Comparison of ENCODE assay signal across 8 cellular contexts in the genomic region with DNA sequence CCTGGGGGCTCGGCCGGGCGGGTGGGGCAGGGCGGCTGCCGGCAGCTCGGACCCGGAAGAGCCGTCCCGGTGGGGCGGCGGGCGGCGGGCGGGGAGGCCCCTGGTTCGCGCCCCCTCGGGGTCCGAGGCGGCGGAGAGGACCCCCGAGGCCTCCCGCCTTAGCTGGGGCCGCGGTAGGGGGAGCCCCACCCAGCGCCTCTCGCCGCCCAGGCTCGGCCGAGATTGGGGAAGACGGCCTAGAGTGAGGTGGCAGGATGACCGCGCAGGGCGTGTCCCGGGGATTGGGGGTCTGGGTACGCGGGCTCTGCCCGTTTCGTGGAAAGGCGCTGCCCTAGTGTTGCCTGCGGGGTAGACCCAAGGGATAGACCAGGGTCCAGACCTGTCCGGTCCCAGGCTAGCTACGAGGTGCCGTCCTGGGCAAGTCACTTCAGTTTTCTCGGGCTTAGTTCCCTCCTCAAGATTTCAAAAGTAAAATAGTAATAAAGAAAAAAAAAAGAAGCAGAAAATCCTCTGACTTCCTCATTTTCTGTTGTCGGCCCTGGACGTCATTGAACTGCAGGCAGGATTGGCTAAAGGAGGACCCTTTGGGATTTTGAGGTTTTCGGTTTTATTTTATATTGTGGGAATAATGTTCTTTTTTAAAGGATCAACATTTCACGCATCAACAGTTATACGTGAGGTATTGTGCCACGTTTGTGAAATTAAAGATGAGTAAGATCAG.
DNase-seq lines count a peak whose midpoint lies in the region; ATAC-seq and TF ChIP-seq lines count a peak whose summit lies in the region.

No MANE protein-coding gene starts in this region.

- peaks cover 12 to 15% of the 10 kb centered on the region in 2 donors for H3K36me3 ChIP-seq in muscle layer of duodenum (ENCODE audit: control insufficient read depth in 1 of 2, insufficient read depth in 2 of 2, low read length in 2 of 2)

- TF ChIP-seq POLR2A in erythroblast (IDR thresholded peaks at IDR 0.05; ENCODE audit: low read length) = no peak

- peak overlapping the region; percentile 80 to 90 for H3K4me3 ChIP-seq in muscle layer of duodenum (ENCODE audit: low read depth in 1 of 2, low read length in 2 of 2)

- ATAC-seq in HG02970 (IDR thresholded peaks at IDR 0.05; ENCODE audit: low FRiP score, unreplicated experiment) = peak; percentile 38

- peaks cover 18 to 29% of the 10 kb centered on the region in 2 donors for H3K4me1 ChIP-seq in muscle layer of duodenum (ENCODE audit: control insufficient read depth in 1 of 2, insufficient read depth in 2 of 2, low read length in 2 of 2)

- no peaks in the 10 kb centered on the region for H3K27me3 ChIP-seq in muscle layer of duodenum (ENCODE audit: low read depth, low read length)

- H3K27ac ChIP-seq in muscle layer of duodenum (ENCODE audit: low read length) = peak overlapping the region; percentile 94

- no peaks in the 10 kb centered on the region for H3K9me3 ChIP-seq in muscle layer of duodenum (ENCODE audit: control insufficient read depth in 1 of 2, low read length in 2 of 2)

- DNase-seq in NCI-H1436 (lab: John Stamatoyannopoulos, UW) (peak; percentile 35), NCI-H1436 treated with DMSO at 0.1 percent for 48 hours (lab: John Stamatoyannopoulos, UW) (no peak), NCI-H774 (lab: John Stamatoyannopoulos, UW) (peak; percentile 19), erythroblast (lab: John Stamatoyannopoulos, UW) (peak; percentile 59 to 67)
- DNase-seq in activated CD8-positive, alpha-beta memory T cell treated with anti-CD3 and anti-CD28 coated beads, Interleukin-2, amount 50 U/mL, for 48 hours = peak; percentile 82
- DNase-seq in stimulated activated naive CD4-positive, alpha-beta T cell treated with Interleukin-2 at 50 U/mL for 16 hours (lab: John Stamatoyannopoulos, UW) = peak; percentile 42
